Comparison of ENCODE assay signal across 1 cellular context in the genomic region with DNA sequence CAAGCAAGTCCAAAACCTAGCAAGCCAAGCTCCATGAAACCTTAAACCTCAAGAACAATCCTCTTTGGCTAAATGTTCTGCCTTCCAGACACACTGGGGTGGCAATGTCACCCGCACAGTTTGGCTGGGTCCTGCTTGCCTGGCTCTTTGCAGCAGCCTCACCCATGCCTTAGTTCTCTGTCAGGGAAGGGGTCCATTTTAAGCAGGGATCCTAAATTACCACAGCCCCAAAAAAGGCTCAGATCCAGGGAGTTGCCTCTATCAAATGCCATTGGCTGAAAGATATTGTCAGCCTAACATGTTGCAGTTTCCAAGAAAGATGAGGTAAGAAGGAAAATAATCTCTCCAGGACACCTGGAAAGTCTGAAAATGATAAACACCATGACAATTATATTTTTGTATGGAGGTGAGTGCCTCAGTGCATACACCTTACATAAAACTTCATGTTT.
A peak's percentile ranks its signal among the peaks of the same experiment; 100 is the strongest.
TF ChIP-seq lines count a peak whose summit lies in the region.

No MANE protein-coding gene starts in this region.

TF ChIP-seq in K562, 482 proteins besides CTCF, POLR2A, EP300 and RAD21 (continued from another document and continues in another):
- TF ChIP-seq, protein P1, sequence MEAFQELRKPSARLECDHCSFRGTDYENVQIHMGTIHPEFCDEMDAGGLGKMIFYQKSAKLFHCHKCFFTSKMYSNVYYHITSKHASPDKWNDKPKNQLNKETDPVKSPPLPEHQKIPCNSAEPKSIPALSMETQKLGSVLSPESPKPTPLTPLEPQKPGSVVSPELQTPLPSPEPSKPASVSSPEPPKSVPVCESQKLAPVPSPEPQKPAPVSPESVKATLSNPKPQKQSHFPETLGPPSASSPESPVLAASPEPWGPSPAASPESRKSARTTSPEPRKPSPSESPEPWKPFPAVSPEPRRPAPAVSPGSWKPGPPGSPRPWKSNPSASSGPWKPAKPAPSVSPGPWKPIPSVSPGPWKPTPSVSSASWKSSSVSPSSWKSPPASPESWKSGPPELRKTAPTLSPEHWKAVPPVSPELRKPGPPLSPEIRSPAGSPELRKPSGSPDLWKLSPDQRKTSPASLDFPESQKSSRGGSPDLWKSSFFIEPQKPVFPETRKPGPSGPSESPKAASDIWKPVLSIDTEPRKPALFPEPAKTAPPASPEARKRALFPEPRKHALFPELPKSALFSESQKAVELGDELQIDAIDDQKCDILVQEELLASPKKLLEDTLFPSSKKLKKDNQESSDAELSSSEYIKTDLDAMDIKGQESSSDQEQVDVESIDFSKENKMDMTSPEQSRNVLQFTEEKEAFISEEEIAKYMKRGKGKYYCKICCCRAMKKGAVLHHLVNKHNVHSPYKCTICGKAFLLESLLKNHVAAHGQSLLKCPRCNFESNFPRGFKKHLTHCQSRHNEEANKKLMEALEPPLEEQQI (IDR thresholded peaks at IDR 0.05): peak; percentile 24; the same call in 1 of the 2 replicates
- TF ChIP-seq FOXA3 (CRISPR knock-in tag; conservative IDR thresholded peaks at IDR 0.05 in 1 of 2, IDR thresholded peaks at IDR 0.05 in 1 of 2) (no peak), RFX7 (CRISPR knock-in tag; IDR thresholded peaks at IDR 0.05) (no peak), KLF1 (tag; IDR thresholded peaks at IDR 0.05) (no peak), HDAC6 (IDR thresholded peaks at IDR 0.05; ENCODE audit: low read depth, low read length) (no peak), MEF2A (IDR thresholded peaks at IDR 0.05; ENCODE audit: control insufficient read depth, low read depth, low read length) (no peak), ZFX (CRISPR knock-in tag; IDR thresholded peaks at IDR 0.05) (no peak), PTTG1 (tag; IDR thresholded peaks at IDR 0.05; ENCODE audit: low read depth) (no peak), ZNF324 (CRISPR knock-in tag; IDR thresholded peaks at IDR 0.05) (no peak), DACH1 (IDR thresholded peaks at IDR 0.05; ENCODE audit: partially characterized antibody) (no peak), FOXJ2 (tag; IDR thresholded peaks at IDR 0.05) (no peak), CBX8 (IDR thresholded peaks at IDR 0.05; ENCODE audit: borderline replicate concordance, extremely low read depth, low read depth, low read length, poor library complexity, severe bottlenecking) (no peak), PCBP2 (IDR thresholded peaks at IDR 0.05; ENCODE audit: low read depth, low read length, poor library complexity, severe bottlenecking) (no peak), CCAR2 (IDR thresholded peaks at IDR 0.05; ENCODE audit: low read depth, low read length) (no peak), SRSF7 (optimal IDR thresholded peaks at IDR 0.05; ENCODE audit: low read depth, low read length) (no peak), ARHGAP35 (IDR thresholded peaks at IDR 0.05; ENCODE audit: partially characterized antibody) (no peak), CHD4 (IDR thresholded peaks at IDR 0.05; ENCODE audit: insufficient read depth, insufficient replicate concordance, low read depth, low read length, poor library complexity, severe bottlenecking) (no peak), ZNF76 (CRISPR knock-in tag; IDR thresholded peaks at IDR 0.05; ENCODE audit: borderline replicate concordance) (no peak), WHSC1 (IDR thresholded peaks at IDR 0.05; ENCODE audit: low read length) (no peak), TAF9B (IDR thresholded peaks at IDR 0.05; ENCODE audit: partially characterized antibody) (peak; percentile 52), HIVEP1 (CRISPR knock-in tag; IDR thresholded peaks at IDR 0.05) (no peak), TSC22D4 (tag; IDR thresholded peaks at IDR 0.05) (no peak), RFX5 (IDR thresholded peaks at IDR 0.05; ENCODE audit: low read depth, low read length) (no peak), HMGN3 (IDR thresholded peaks at IDR 0.05; ENCODE audit: borderline replicate concordance, extremely low read depth, insufficient read length, low read depth, low read length) (no peak), ZNF174 (CRISPR knock-in tag; IDR thresholded peaks at IDR 0.05) (no peak), NFYB (IDR thresholded peaks at IDR 0.05; ENCODE audit: extremely low read depth, insufficient read length) (peak; percentile 11), ESRRB (CRISPR knock-in tag; IDR thresholded peaks at IDR 0.05; ENCODE audit: borderline replicate concordance) (no peak), MIER1 (IDR thresholded peaks at IDR 0.05; ENCODE audit: low read depth) (no peak), CBX2 (IDR thresholded peaks at IDR 0.05; ENCODE audit: insufficient read depth, low read length, poor library complexity, severe bottlenecking) (no peak), THRAP3 (IDR thresholded peaks at IDR 0.05; ENCODE audit: borderline replicate concordance) (no peak), TAF1 (IDR thresholded peaks at IDR 0.05; ENCODE audit: control insufficient read depth, extremely low read depth, insufficient read depth, low read length, severe bottlenecking) (no peak), HCFC1 (IDR thresholded peaks at IDR 0.05; ENCODE audit: low read depth, low read length) (no peak), FOXM1 (IDR thresholded peaks at IDR 0.05; ENCODE audit: low read depth) (peak; percentile 55; the same call in 1 of the 2 replicates), FOXM1 (CRISPR knock-in tag; IDR thresholded peaks at IDR 0.05; ENCODE audit: low read depth) (no peak), MCM2 (IDR thresholded peaks at IDR 0.05; ENCODE audit: low read depth) (no peak), ZNF699 (CRISPR knock-in tag; IDR thresholded peaks at IDR 0.05; ENCODE audit: insufficient replicate concordance) (no peak), ZNF586 (CRISPR knock-in tag; conservative IDR thresholded peaks at IDR 0.05) (no peak), ARID1B (IDR thresholded peaks at IDR 0.05) (peak; percentile 95)
- TF ChIP-seq, protein P2, sequence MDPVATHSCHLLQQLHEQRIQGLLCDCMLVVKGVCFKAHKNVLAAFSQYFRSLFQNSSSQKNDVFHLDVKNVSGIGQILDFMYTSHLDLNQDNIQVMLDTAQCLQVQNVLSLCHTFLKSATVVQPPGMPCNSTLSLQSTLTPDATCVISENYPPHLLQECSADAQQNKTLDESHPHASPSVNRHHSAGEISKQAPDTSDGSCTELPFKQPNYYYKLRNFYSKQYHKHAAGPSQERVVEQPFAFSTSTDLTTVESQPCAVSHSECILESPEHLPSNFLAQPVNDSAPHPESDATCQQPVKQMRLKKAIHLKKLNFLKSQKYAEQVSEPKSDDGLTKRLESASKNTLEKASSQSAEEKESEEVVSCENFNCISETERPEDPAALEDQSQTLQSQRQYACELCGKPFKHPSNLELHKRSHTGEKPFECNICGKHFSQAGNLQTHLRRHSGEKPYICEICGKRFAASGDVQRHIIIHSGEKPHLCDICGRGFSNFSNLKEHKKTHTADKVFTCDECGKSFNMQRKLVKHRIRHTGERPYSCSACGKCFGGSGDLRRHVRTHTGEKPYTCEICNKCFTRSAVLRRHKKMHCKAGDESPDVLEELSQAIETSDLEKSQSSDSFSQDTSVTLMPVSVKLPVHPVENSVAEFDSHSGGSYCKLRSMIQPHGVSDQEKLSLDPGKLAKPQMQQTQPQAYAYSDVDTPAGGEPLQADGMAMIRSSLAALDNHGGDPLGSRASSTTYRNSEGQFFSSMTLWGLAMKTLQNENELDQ (CRISPR knock-in tag; IDR thresholded peaks at IDR 0.05; ENCODE audit: borderline replicate concordance): no peak
- TF ChIP-seq, protein P3, sequence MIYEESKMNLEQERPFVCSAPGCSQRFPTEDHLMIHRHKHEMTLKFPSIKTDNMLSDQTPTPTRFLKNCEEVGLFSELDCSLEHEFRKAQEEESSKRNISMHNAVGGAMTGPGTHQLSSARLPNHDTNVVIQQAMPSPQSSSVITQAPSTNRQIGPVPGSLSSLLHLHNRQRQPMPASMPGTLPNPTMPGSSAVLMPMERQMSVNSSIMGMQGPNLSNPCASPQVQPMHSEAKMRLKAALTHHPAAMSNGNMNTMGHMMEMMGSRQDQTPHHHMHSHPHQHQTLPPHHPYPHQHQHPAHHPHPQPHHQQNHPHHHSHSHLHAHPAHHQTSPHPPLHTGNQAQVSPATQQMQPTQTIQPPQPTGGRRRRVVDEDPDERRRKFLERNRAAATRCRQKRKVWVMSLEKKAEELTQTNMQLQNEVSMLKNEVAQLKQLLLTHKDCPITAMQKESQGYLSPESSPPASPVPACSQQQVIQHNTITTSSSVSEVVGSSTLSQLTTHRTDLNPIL (CRISPR knock-in tag; IDR thresholded peaks at IDR 0.05): no peak
- TF ChIP-seq, protein P4, sequence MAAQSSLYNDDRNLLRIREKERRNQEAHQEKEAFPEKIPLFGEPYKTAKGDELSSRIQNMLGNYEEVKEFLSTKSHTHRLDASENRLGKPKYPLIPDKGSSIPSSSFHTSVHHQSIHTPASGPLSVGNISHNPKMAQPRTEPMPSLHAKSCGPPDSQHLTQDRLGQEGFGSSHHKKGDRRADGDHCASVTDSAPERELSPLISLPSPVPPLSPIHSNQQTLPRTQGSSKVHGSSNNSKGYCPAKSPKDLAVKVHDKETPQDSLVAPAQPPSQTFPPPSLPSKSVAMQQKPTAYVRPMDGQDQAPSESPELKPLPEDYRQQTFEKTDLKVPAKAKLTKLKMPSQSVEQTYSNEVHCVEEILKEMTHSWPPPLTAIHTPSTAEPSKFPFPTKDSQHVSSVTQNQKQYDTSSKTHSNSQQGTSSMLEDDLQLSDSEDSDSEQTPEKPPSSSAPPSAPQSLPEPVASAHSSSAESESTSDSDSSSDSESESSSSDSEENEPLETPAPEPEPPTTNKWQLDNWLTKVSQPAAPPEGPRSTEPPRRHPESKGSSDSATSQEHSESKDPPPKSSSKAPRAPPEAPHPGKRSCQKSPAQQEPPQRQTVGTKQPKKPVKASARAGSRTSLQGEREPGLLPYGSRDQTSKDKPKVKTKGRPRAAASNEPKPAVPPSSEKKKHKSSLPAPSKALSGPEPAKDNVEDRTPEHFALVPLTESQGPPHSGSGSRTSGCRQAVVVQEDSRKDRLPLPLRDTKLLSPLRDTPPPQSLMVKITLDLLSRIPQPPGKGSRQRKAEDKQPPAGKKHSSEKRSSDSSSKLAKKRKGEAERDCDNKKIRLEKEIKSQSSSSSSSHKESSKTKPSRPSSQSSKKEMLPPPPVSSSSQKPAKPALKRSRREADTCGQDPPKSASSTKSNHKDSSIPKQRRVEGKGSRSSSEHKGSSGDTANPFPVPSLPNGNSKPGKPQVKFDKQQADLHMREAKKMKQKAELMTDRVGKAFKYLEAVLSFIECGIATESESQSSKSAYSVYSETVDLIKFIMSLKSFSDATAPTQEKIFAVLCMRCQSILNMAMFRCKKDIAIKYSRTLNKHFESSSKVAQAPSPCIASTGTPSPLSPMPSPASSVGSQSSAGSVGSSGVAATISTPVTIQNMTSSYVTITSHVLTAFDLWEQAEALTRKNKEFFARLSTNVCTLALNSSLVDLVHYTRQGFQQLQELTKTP (IDR thresholded peaks at IDR 0.05; ENCODE audit: low read depth in 1 of 2, partially characterized antibody in 2 of 2): no peak
- TF ChIP-seq, protein P5, sequence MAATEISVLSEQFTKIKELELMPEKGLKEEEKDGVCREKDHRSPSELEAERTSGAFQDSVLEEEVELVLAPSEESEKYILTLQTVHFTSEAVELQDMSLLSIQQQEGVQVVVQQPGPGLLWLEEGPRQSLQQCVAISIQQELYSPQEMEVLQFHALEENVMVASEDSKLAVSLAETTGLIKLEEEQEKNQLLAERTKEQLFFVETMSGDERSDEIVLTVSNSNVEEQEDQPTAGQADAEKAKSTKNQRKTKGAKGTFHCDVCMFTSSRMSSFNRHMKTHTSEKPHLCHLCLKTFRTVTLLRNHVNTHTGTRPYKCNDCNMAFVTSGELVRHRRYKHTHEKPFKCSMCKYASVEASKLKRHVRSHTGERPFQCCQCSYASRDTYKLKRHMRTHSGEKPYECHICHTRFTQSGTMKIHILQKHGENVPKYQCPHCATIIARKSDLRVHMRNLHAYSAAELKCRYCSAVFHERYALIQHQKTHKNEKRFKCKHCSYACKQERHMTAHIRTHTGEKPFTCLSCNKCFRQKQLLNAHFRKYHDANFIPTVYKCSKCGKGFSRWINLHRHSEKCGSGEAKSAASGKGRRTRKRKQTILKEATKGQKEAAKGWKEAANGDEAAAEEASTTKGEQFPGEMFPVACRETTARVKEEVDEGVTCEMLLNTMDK (IDR thresholded peaks at IDR 0.05; ENCODE audit: borderline replicate concordance, insufficient read depth, low read depth, low read length, poor library complexity, severe bottlenecking): no peak
- TF ChIP-seq, protein P6, sequence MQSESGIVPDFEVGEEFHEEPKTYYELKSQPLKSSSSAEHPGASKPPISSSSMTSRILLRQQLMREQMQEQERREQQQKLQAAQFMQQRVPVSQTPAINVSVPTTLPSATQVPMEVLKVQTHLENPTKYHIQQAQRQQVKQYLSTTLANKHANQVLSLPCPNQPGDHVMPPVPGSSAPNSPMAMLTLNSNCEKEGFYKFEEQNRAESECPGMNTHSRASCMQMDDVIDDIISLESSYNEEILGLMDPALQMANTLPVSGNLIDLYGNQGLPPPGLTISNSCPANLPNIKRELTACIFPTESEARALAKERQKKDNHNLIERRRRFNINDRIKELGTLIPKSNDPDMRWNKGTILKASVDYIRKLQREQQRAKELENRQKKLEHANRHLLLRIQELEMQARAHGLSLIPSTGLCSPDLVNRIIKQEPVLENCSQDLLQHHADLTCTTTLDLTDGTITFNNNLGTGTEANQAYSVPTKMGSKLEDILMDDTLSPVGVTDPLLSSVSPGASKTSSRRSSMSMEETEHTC (IDR thresholded peaks at IDR 0.05): no peak
- TF ChIP-seq, protein P7, sequence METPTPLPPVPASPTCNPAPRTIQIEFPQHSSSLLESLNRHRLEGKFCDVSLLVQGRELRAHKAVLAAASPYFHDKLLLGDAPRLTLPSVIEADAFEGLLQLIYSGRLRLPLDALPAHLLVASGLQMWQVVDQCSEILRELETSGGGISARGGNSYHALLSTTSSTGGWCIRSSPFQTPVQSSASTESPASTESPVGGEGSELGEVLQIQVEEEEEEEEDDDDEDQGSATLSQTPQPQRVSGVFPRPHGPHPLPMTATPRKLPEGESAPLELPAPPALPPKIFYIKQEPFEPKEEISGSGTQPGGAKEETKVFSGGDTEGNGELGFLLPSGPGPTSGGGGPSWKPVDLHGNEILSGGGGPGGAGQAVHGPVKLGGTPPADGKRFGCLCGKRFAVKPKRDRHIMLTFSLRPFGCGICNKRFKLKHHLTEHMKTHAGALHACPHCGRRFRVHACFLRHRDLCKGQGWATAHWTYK (CRISPR knock-in tag; IDR thresholded peaks at IDR 0.05): no peak
- TF ChIP-seq, protein P8, sequence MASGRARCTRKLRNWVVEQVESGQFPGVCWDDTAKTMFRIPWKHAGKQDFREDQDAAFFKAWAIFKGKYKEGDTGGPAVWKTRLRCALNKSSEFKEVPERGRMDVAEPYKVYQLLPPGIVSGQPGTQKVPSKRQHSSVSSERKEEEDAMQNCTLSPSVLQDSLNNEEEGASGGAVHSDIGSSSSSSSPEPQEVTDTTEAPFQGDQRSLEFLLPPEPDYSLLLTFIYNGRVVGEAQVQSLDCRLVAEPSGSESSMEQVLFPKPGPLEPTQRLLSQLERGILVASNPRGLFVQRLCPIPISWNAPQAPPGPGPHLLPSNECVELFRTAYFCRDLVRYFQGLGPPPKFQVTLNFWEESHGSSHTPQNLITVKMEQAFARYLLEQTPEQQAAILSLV (tag; IDR thresholded peaks at IDR 0.05): peak; percentile 25; the same call in 1 of the 2 replicates
- TF ChIP-seq, protein P9, sequence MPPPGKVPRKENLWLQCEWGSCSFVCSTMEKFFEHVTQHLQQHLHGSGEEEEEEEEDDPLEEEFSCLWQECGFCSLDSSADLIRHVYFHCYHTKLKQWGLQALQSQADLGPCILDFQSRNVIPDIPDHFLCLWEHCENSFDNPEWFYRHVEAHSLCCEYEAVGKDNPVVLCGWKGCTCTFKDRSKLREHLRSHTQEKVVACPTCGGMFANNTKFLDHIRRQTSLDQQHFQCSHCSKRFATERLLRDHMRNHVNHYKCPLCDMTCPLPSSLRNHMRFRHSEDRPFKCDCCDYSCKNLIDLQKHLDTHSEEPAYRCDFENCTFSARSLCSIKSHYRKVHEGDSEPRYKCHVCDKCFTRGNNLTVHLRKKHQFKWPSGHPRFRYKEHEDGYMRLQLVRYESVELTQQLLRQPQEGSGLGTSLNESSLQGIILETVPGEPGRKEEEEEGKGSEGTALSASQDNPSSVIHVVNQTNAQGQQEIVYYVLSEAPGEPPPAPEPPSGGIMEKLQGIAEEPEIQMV (tag; conservative IDR thresholded peaks at IDR 0.05; ENCODE audit: low read depth): peak; percentile 50; the same call in 1 of the 2 replicates
